15 cellular contexts compared by ENCODE assay signal in the genomic region with DNA sequence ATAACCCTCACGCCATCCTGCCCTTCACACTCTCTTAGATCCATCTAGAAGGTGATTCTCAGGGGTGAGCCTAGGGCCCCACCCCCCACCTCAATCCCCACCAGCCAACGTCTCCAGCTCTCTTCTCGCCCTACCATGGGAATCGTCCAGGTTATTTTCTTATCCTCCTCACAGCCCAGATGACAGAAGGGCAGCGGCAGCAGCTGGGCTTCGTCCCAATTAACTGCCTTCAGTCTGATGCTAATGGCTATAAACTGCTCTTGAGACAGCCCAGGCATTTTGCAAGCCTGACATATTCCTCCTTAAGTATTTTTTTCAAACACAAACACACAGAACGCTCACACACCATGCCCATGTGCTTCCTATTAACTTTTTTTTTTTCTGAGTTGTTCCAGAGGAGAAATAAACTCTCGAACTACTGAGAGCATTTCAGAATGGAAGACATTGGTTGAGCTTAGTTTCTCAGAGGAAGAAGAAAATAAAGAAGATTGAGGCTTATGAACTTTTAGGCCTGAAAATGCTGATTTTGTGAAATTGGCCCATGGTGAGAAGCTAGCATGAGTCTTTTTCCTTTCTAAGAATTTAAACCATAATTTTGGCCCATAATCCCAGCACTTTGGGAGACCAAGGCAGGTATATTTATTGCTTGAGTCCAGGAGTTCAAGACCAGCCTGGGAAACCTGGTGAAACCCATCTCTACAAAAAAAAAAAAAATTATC.
DNase-seq lines count a peak whose midpoint lies in the region; TF ChIP-seq lines count a peak whose summit lies in the region.
"Had no signal": no experiment of that assay in that cellular context is flagged by ENCODE, and none has a peak within 500 bp of the region (broad histone marks: within the 10 kb centered on the region; RNA-seq: fewer than 3 reads in every experiment).

No MANE protein-coding gene starts in this region.

- in situ Hi-C loops in GM13976 (cut with MboI; ENCODE audit: low sequenced_read_pairs, unreplicated experiment) = no loop called here

- DNase-seq in DMS 273 (lab: John Stamatoyannopoulos, UW; ENCODE audit: unreplicated experiment) (peak; percentile 86), NCI-H524 (lab: John Stamatoyannopoulos, UW) (peak; percentile 79 to 87), foreskin fibroblast (peak; percentile 66 to 89), retina (peak; percentile 54), DMS114 treated with DMSO at 0.1 percent for 48 hours (lab: John Stamatoyannopoulos, UW; ENCODE audit: unreplicated experiment) (no peak), midbrain (lab: John Stamatoyannopoulos, UW) (no peak), GM13976 (ENCODE audit: low spot score) (no peak)
- no peak for DNase-seq in stimulated activated CD4-positive, alpha-beta T cell treated with anti-CD3 and anti-CD28 coated beads, Interleukin-4, amount 100 ng/mL, for 1 hour
- DNase-seq: activated CD4-positive, alpha-beta memory T cell treated with anti-CD3 and anti-CD28 coated beads for 36 hours; activated naive CD4-positive, alpha-beta T cell treated with Interleukin-2 at 50 U/mL for 16 hours; CD8-positive, alpha-beta T cell; MG63; NK-92 treated with Interleukin-12 subunit alpha and Interleukin-12 subunit beta, amount 100 ng/mL, for 24 hours; stimulated activated CD4-positive, alpha-beta T cell treated with anti-CD3 and anti-CD28 coated beads, Interleukin-4, amount 100 ng/mL, for 4 hours; substantia nigra had no signal

- TF ChIP-seq CTCF in foreskin fibroblast (IDR thresholded peaks at IDR 0.05; ENCODE audit: low read depth, low read length) (no peak), GM13976 (IDR thresholded peaks at IDR 0.05; ENCODE audit: borderline replicate concordance, control extremely low read depth, extremely low read depth, insufficient read depth, missing control alignments) (no peak)

- no peak overlapping the region for H3K4me3 ChIP-seq in foreskin fibroblast (ENCODE audit: low read depth in 1 of 2, low read length in 2 of 2)
- H3K4me3 ChIP-seq: MG63 had no signal

Comparison
In these comparisons a context has a peak if more than half of its experiments do, and no peak if none do; other contexts are left out.
1. DNase-seq: peak in DMS 273 (single experiment), NCI-H524 (2 of 2), foreskin fibroblast (2 of 2) and retina (single experiment); none in DMS114 treated with DMSO at 0.1 percent for 48 hours (single experiment), midbrain (single experiment), GM13976 (single experiment) and stimulated activated CD4-positive, alpha-beta T cell treated with anti-CD3 and anti-CD28 coated beads, Interleukin-4, amount 100 ng/mL, for 1 hour (single experiment).